Comparison of ENCODE assay signal across 33 cellular contexts in the genomic region with DNA sequence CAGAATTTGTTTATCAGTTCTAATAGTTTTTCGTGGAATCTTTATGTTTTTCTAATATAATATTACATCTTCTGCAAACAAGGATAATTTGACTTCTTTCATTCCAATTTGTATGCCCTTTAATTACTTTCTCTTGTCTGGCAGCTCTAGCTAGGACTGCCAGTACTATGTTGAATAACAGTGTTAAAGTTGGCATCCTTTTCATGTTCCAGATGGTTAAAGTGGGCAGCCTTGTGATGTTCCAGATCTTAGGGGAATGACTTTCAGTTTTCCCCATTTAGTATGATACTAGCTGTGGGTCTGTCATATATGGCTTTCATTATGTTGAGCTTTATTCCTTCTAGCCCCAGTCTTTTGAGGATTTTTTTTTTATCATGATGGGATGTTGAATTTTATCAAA.
"Had no signal": no experiment of that assay in that cellular context is flagged by ENCODE, and none has a peak within 500 bp of the region (broad histone marks: within the 10 kb centered on the region; RNA-seq: fewer than 3 reads in every experiment).

No MANE protein-coding gene starts in this region.

- H3K4me1 ChIP-seq: esophagus muscularis mucosa, foreskin keratinocyte, gastrocnemius medialis, heart left ventricle had no signal

- H3K27me3 ChIP-seq: brain microvascular endothelial cell, esophagus muscularis mucosa, gastrocnemius medialis, heart left ventricle had no signal

- H3K4me3 Mint-ChIP-seq: activated B cell treated with CpG ODN at 0.5 μM for 24 hours; activated CD8-positive, alpha-beta T cell treated with anti-CD3 and anti-CD28 coated beads, Interleukin-2, amount 10 ng/mL, durations not matched to agents 7 days and 5 days; activated naive CD8-positive, alpha-beta T cell; activated T-cell treated with anti-CD3 and anti-CD28 coated beads, Interleukin-2, amount 50 U/mL, for 4 hours; activated T-helper 17 cell treated with anti-CD3 and anti-CD28 coated beads, Interleukin-2, amount 50 U/mL, for 72 hours; central memory CD8-positive, alpha-beta T cell; effector memory CD8-positive, alpha-beta T cell; T-helper 17 cell; T-helper 2 cell treated with Interferon-gamma antibody and Interleukin-4, amounts not matched to agents 5 μg/mL and 100 μg/mL, for 36 hours had no signal

- H3K9me3 ChIP-seq: esophagus muscularis mucosa, gastrocnemius medialis had no signal

- ATAC-seq: activated CD4-positive, CD25-positive, alpha-beta regulatory T cell treated with anti-CD3 and anti-CD28 coated beads, Interleukin-2, amount 50 U/mL, for 24 hours; activated CD8-positive, alpha-beta T cell treated with anti-CD3 and anti-CD28 coated beads, Interleukin-2, amount 10 ng/mL, durations not matched to agents 7 days and 5 days; activated T-cell treated with anti-CD3 and anti-CD28 coated beads, Interleukin-2, amount 50 U/mL, for 4 hours; activated T-helper 17 cell treated with anti-CD3 and anti-CD28 coated beads, Interleukin-2, amount 50 U/mL, for 72 hours; effector memory CD8-positive, alpha-beta T cell; foreskin keratinocyte; gastrocnemius medialis; T-helper 17 cell had no signal

- H3K27me3 Mint-ChIP-seq: activated naive CD8-positive, alpha-beta T cell; activated T-helper 17 cell treated with anti-CD3 and anti-CD28 coated beads, Interleukin-2, amount 50 U/mL, for 72 hours; central memory CD8-positive, alpha-beta T cell; effector memory CD8-positive, alpha-beta T cell; T-helper 17 cell had no signal

- H3K9me3 Mint-ChIP-seq: activated B cell treated with CpG ODN at 0.5 μM for 24 hours had no signal

- DNase-seq: activated B cell treated with CpG ODN at 0.5 μM for 24 hours; activated CD4-positive, alpha-beta T cell treated with anti-CD3 and anti-CD28 coated beads for 48 hours; activated CD4-positive, alpha-beta T cell treated with anti-CD3 and anti-CD28 coated beads, Interleukin-2, amount 50 U/mL, for 1 hour; activated CD4-positive, alpha-beta T cell treated with anti-CD3 and anti-CD28 coated beads, Interleukin-2, amount 50 U/mL, for 48 hours; activated CD8-positive, alpha-beta memory T cell treated with anti-CD3 and anti-CD28 coated beads, Interleukin-2, amount 50 U/mL, for 48 hours; activated CD8-positive, alpha-beta T cell treated with anti-CD3 and anti-CD28 coated beads, Interleukin-2, amount 10 ng/mL, durations not matched to agents 7 days and 5 days; activated effector memory CD4-positive, alpha-beta T cell treated with Interleukin-2 at 50 U/mL for 16 hours; activated gamma-delta T cell treated with Interleukin-2 at 50 U/mL for 16 hours; activated naive CD4-positive, alpha-beta T cell treated with anti-CD3 and anti-CD28 coated beads, Interleukin-2, amount 50 U/mL, for 16 hours; activated naive CD4-positive, alpha-beta T cell treated with Interleukin-2 at 50 U/mL for 16 hours; activated T-cell treated with anti-CD3 and anti-CD28 coated beads, Interleukin-2, amount 50 U/mL, for 4 hours; amniotic stem cell; anterior cingulate cortex; brain microvascular endothelial cell; cortex of kidney; dermis blood vessel endothelial cell; effector CD4-positive, alpha-beta T cell; effector memory CD8-positive, alpha-beta T cell; erythroblast; foreskin keratinocyte; gastrocnemius medialis; glutamatergic neuron; heart left ventricle; T-helper 1 cell; T-helper 17 cell; T1000; WERI-Rb-1 had no signal

- H3K27ac ChIP-seq: brain microvascular endothelial cell, esophagus muscularis mucosa, foreskin keratinocyte, gastrocnemius medialis, heart left ventricle, WERI-Rb-1 had no signal

- H3K4me1 Mint-ChIP-seq: activated B cell treated with CpG ODN at 0.5 μM for 24 hours; activated T-helper 17 cell treated with anti-CD3 and anti-CD28 coated beads, Interleukin-2, amount 50 U/mL, for 72 hours; central memory CD8-positive, alpha-beta T cell; T-helper 17 cell had no signal

- H3K27ac Mint-ChIP-seq: activated B cell treated with CpG ODN at 0.5 μM for 24 hours; activated CD8-positive, alpha-beta T cell treated with anti-CD3 and anti-CD28 coated beads, Interleukin-2, amount 10 ng/mL, durations not matched to agents 7 days and 5 days; activated naive CD8-positive, alpha-beta T cell; activated T-helper 17 cell treated with anti-CD3 and anti-CD28 coated beads, Interleukin-2, amount 50 U/mL, for 72 hours; effector memory CD8-positive, alpha-beta T cell; T-helper 17 cell; T-helper 2 cell treated with Interferon-gamma antibody and Interleukin-4, amounts not matched to agents 5 μg/mL and 100 μg/mL, for 36 hours had no signal

- H3K36me3 Mint-ChIP-seq: activated naive CD8-positive, alpha-beta T cell had no signal

- H3K4me3 ChIP-seq: esophagus muscularis mucosa, gastrocnemius medialis, heart left ventricle had no signal
